In genomic region chr11:64851831-64852337, GRCh38 we compare ENCODE assay signal across 1 cellular context.
A peak's percentile ranks its signal among the peaks of the same experiment; 100 is the strongest.
TF ChIP-seq lines count a peak whose summit lies in the region.

No MANE protein-coding gene starts in this region.

TF ChIP-seq in GM12878, 131 proteins besides CTCF, POLR2A, EP300 and RAD21 (continues in another document):
- TF ChIP-seq, protein P1, sequence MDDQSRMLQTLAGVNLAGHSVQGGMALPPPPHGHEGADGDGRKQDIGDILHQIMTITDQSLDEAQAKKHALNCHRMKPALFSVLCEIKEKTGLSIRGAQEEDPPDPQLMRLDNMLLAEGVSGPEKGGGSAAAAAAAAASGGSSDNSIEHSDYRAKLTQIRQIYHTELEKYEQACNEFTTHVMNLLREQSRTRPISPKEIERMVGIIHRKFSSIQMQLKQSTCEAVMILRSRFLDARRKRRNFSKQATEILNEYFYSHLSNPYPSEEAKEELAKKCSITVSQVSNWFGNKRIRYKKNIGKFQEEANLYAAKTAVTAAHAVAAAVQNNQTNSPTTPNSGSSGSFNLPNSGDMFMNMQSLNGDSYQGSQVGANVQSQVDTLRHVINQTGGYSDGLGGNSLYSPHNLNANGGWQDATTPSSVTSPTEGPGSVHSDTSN (IDR thresholded peaks at IDR 0.05; ENCODE audit: insufficient replicate concordance, low read depth, low read length): no peak
- 0 out of 2 replicates have a peak, but pooled peaks have one; percentile 7 for TF ChIP-seq SMARCA5 (IDR thresholded peaks at IDR 0.05)
- TF ChIP-seq, protein P2, sequence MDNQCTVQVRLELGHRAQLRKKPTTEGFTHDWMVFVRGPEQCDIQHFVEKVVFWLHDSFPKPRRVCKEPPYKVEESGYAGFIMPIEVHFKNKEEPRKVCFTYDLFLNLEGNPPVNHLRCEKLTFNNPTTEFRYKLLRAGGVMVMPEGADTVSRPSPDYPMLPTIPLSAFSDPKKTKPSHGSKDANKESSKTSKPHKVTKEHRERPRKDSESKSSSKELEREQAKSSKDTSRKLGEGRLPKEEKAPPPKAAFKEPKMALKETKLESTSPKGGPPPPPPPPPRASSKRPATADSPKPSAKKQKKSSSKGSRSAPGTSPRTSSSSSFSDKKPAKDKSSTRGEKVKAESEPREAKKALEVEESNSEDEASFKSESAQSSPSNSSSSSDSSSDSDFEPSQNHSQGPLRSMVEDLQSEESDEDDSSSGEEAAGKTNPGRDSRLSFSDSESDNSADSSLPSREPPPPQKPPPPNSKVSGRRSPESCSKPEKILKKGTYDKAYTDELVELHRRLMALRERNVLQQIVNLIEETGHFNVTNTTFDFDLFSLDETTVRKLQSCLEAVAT (IDR thresholded peaks at IDR 0.05): no peak
- no peak for TF ChIP-seq ZNF24 (IDR thresholded peaks at IDR 0.05)
- TF ChIP-seq USF2 (IDR thresholded peaks at IDR 0.05; ENCODE audit: borderline replicate concordance, low read depth, low read length): no peak
- no peak for TF ChIP-seq NFXL1 (IDR thresholded peaks at IDR 0.05; ENCODE audit: borderline replicate concordance)
- TF ChIP-seq SMAD5 (IDR thresholded peaks at IDR 0.05; ENCODE audit: low read depth): peak; percentile 79; the same call in 1 of the 2 replicates
- no peak for TF ChIP-seq ZBTB40 (IDR thresholded peaks at IDR 0.05; ENCODE audit: borderline replicate concordance)
- TF ChIP-seq NFYA (IDR thresholded peaks at IDR 0.05; ENCODE audit: borderline replicate concordance, low read depth, low read length): no peak
- TF ChIP-seq CHD2 (IDR thresholded peaks at IDR 0.05; ENCODE audit: borderline replicate concordance, low read depth, low read length): no peak
- TF ChIP-seq, protein P3, sequence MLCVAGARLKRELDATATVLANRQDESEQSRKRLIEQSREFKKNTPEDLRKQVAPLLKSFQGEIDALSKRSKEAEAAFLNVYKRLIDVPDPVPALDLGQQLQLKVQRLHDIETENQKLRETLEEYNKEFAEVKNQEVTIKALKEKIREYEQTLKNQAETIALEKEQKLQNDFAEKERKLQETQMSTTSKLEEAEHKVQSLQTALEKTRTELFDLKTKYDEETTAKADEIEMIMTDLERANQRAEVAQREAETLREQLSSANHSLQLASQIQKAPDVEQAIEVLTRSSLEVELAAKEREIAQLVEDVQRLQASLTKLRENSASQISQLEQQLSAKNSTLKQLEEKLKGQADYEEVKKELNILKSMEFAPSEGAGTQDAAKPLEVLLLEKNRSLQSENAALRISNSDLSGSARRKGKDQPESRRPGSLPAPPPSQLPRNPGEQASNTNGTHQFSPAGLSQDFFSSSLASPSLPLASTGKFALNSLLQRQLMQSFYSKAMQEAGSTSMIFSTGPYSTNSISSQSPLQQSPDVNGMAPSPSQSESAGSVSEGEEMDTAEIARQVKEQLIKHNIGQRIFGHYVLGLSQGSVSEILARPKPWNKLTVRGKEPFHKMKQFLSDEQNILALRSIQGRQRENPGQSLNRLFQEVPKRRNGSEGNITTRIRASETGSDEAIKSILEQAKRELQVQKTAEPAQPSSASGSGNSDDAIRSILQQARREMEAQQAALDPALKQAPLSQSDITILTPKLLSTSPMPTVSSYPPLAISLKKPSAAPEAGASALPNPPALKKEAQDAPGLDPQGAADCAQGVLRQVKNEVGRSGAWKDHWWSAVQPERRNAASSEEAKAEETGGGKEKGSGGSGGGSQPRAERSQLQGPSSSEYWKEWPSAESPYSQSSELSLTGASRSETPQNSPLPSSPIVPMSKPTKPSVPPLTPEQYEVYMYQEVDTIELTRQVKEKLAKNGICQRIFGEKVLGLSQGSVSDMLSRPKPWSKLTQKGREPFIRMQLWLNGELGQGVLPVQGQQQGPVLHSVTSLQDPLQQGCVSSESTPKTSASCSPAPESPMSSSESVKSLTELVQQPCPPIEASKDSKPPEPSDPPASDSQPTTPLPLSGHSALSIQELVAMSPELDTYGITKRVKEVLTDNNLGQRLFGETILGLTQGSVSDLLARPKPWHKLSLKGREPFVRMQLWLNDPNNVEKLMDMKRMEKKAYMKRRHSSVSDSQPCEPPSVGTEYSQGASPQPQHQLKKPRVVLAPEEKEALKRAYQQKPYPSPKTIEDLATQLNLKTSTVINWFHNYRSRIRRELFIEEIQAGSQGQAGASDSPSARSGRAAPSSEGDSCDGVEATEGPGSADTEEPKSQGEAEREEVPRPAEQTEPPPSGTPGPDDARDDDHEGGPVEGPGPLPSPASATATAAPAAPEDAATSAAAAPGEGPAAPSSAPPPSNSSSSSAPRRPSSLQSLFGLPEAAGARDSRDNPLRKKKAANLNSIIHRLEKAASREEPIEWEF (IDR thresholded peaks at IDR 0.05; ENCODE audit: insufficient replicate concordance, low read depth, low read length): no peak
- no peak for TF ChIP-seq NR2C2 (IDR thresholded peaks at IDR 0.05; ENCODE audit: borderline replicate concordance, control insufficient read depth, insufficient read length, low read depth)
- TF ChIP-seq CREM (IDR thresholded peaks at IDR 0.05; ENCODE audit: low read depth): 0 out of 2 replicates have a peak, but pooled peaks have one; percentile 15
- TF ChIP-seq, protein P4, sequence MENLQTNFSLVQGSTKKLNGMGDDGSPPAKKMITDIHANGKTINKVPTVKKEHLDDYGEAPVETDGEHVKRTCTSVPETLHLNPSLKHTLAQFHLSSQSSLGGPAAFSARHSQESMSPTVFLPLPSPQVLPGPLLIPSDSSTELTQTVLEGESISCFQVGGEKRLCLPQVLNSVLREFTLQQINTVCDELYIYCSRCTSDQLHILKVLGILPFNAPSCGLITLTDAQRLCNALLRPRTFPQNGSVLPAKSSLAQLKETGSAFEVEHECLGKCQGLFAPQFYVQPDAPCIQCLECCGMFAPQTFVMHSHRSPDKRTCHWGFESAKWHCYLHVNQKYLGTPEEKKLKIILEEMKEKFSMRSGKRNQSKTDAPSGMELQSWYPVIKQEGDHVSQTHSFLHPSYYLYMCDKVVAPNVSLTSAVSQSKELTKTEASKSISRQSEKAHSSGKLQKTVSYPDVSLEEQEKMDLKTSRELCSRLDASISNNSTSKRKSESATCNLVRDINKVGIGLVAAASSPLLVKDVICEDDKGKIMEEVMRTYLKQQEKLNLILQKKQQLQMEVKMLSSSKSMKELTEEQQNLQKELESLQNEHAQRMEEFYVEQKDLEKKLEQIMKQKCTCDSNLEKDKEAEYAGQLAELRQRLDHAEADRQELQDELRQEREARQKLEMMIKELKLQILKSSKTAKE (IDR thresholded peaks at IDR 0.05; ENCODE audit: low read depth, poor library complexity, severe bottlenecking): no peak
- no peak for TF ChIP-seq BACH1 (IDR thresholded peaks at IDR 0.05; ENCODE audit: borderline replicate concordance)
- TF ChIP-seq BHLHE40 (IDR thresholded peaks at IDR 0.05; ENCODE audit: borderline replicate concordance in 1 of 2, low read depth in 2 of 2, low read length in 1 of 2): no peak
- no peak for TF ChIP-seq RELB (IDR thresholded peaks at IDR 0.05; ENCODE audit: low read depth)
- TF ChIP-seq ZNF217 (IDR thresholded peaks at IDR 0.05): no peak
- TF ChIP-seq, protein P5, sequence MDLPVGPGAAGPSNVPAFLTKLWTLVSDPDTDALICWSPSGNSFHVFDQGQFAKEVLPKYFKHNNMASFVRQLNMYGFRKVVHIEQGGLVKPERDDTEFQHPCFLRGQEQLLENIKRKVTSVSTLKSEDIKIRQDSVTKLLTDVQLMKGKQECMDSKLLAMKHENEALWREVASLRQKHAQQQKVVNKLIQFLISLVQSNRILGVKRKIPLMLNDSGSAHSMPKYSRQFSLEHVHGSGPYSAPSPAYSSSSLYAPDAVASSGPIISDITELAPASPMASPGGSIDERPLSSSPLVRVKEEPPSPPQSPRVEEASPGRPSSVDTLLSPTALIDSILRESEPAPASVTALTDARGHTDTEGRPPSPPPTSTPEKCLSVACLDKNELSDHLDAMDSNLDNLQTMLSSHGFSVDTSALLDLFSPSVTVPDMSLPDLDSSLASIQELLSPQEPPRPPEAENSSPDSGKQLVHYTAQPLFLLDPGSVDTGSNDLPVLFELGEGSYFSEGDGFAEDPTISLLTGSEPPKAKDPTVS (IDR thresholded peaks at IDR 0.05; ENCODE audit: low read depth, low read length): no peak
- TF ChIP-seq TCF3 (IDR thresholded peaks at IDR 0.05; ENCODE audit: borderline replicate concordance, insufficient read depth, low read depth, low read length): peak; percentile 83
- TF ChIP-seq HDAC2 (IDR thresholded peaks at IDR 0.05): no peak
- TF ChIP-seq REST (IDR thresholded peaks at IDR 0.05; ENCODE audit: low read depth, low read length): no peak
- TF ChIP-seq, protein P6, sequence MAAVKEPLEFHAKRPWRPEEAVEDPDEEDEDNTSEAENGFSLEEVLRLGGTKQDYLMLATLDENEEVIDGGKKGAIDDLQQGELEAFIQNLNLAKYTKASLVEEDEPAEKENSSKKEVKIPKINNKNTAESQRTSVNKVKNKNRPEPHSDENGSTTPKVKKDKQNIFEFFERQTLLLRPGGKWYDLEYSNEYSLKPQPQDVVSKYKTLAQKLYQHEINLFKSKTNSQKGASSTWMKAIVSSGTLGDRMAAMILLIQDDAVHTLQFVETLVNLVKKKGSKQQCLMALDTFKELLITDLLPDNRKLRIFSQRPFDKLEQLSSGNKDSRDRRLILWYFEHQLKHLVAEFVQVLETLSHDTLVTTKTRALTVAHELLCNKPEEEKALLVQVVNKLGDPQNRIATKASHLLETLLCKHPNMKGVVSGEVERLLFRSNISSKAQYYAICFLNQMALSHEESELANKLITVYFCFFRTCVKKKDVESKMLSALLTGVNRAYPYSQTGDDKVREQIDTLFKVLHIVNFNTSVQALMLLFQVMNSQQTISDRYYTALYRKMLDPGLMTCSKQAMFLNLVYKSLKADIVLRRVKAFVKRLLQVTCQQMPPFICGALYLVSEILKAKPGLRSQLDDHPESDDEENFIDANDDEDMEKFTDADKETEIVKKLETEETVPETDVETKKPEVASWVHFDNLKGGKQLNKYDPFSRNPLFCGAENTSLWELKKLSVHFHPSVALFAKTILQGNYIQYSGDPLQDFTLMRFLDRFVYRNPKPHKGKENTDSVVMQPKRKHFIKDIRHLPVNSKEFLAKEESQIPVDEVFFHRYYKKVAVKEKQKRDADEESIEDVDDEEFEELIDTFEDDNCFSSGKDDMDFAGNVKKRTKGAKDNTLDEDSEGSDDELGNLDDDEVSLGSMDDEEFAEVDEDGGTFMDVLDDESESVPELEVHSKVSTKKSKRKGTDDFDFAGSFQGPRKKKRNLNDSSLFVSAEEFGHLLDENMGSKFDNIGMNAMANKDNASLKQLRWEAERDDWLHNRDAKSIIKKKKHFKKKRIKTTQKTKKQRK (IDR thresholded peaks at IDR 0.05; ENCODE audit: low read depth, low read length): no peak
